Comparison of ENCODE assay signal across 9 cellular contexts in the genomic region with DNA sequence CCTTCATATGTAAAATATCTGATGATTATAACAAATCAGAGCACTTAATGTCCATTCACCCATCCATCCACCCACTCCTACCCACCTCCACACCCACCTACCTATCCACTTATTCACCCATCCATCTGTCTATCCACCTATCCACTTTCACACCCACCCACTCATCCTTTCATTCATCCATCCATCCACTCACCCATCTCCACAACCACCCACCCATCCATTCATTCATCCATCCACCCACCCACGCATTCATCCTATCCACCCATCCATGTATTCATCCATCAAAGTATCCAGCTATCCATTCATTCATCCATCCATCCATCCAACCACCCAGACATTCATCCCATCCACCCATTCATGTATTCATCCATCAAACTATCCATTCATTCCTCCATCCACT.
"Had no signal": no experiment of that assay in that cellular context is flagged by ENCODE, and none has a peak within 500 bp of the region (broad histone marks: within the 10 kb centered on the region; RNA-seq: fewer than 3 reads in every experiment).

No MANE protein-coding gene starts in this region.

- DNase-seq: GM23248, GOT3, HCEC 1CT, HFFc6, KG1 had no signal

- H3K27ac ChIP-seq: GM23248, HL-60 had no signal

- H3K27ac Mint-ChIP-seq: HFFc6 had no signal

- ATAC-seq: HepG2, K562 had no signal

- H3K4me3 ChIP-seq: GM23248, K562 had no signal

- H3K4me3 Mint-ChIP-seq: H9, HFFc6 had no signal

- H3K9ac ChIP-seq: GM23248 had no signal

- H2AFZ ChIP-seq: GM23248 had no signal
